Comparison of ENCODE assay signal across 24 cellular contexts in genomic region chr22:35997438-35997837, GRCh38. TPM values are rescaled to one million over a fixed set of nuclear protein-coding genes. Genes with fewer than 3 reads are reported as not detected.
DNase-seq lines count a peak whose midpoint lies in the region; ATAC-seq, FAIRE-seq and TF ChIP-seq lines count a peak whose summit lies in the region.
"Had no signal": no experiment of that assay in that cellular context is flagged by ENCODE, and none has a peak within 500 bp of the region (broad histone marks: within the 10 kb centered on the region; RNA-seq: fewer than 3 reads in every experiment).

No MANE protein-coding gene starts in this region.

- in situ Hi-C loops in HepG2 (cut with HindIII; ENCODE audit: extremely low pct_ligation_motif_present, low pct_unique_long_range_greater_than_20kb) (no loop called here), ACHN (cut with HindIII; ENCODE audit: low pct_ligation_motif_present, low pct_unique_long_range_greater_than_20kb, low sequenced_read_pairs) (no loop called here)

- H4K20me1 ChIP-seq in HepG2 (ENCODE audit: insufficient read depth, low read length), result no peaks in the 10 kb centered on the region

- no peaks in the 10 kb centered on the region for H3K36me3 ChIP-seq in heart left ventricle
- peaks cover 0 to 5% of the 10 kb centered on the region in 2 experiments; a peak in 1 of 5 replicates for H3K36me3 ChIP-seq in HepG2 (replicated peaks in 1 of 2; ENCODE audit: control insufficient read depth in 1 of 2, insufficient read depth in 2 of 2, low read length in 2 of 2)
- H3K36me3 ChIP-seq in vagina, result no peaks in the 10 kb centered on the region

- 48 to 66% (median 55%) methylated on average over 3 of the region's 3 CpGs for WGBS in heart left ventricle, 4 donors
- 96% methylated on average over 3 of the region's 3 CpGs for WGBS in HepG2 (ENCODE audit: low lambda C conversion rate)

- ATAC-seq in heart left ventricle (peak in 2 of 4 donors; percentile 31 to 58), Right ventricle myocardium inferior (no peak), HepG2 (peak; percentile 38; the same call in 2 of the 3 replicates), GM18870 (IDR thresholded peaks at IDR 0.05; ENCODE audit: unreplicated experiment) (no peak)
- ATAC-seq: activated T-cell treated with anti-CD3 and anti-CD28 coated beads, Interleukin-2, amount 50 U/mL, for 4 hours; effector memory CD8-positive, alpha-beta T cell; sciatic nerve had no signal

- TF ChIP-seq EP300 in HepG2 (IDR thresholded peaks at IDR 0.05; ENCODE audit: low read depth in 2 of 2, low read length in 2 of 2), result no peak
- no peak for TF ChIP-seq EP300 in HepG2 (CRISPR knock-in tag; IDR thresholded peaks at IDR 0.05; ENCODE audit: borderline replicate concordance)

- H3K9ac ChIP-seq in HepG2 (ENCODE audit: insufficient read depth, low read depth, low read length), result no peak overlapping the region

- no peak overlapping the region for H2AFZ ChIP-seq in HepG2 (ENCODE audit: low read length)
- H2AFZ ChIP-seq: PC-9 had no signal

- H3K4me1 Mint-ChIP-seq in chondrocyte (ENCODE audit: low read depth), result peaks cover 73% of the 10 kb centered on the region
- H3K4me1 Mint-ChIP-seq: activated CD4-positive, alpha-beta memory T cell treated with anti-CD3 and anti-CD28 coated beads, Interleukin-2, amount 10 ng/mL, durations not matched to agents 7 days and 5 days had no signal

- no peak overlapping the region for H3K4me2 ChIP-seq in HepG2 (ENCODE audit: low read depth, low read length)
- H3K4me2 ChIP-seq: PC-9 had no signal

- no peak overlapping the region for H3K4me3 Mint-ChIP-seq in chondrocyte (ENCODE audit: unreplicated experiment)
- H3K4me3 Mint-ChIP-seq: activated CD4-positive, alpha-beta memory T cell treated with anti-CD3 and anti-CD28 coated beads, Interleukin-2, amount 10 ng/mL, durations not matched to agents 7 days and 5 days; activated naive CD8-positive, alpha-beta T cell; activated T-cell treated with anti-CD3 and anti-CD28 coated beads, Interleukin-2, amount 50 U/mL, for 4 hours; CD14-positive monocyte; effector memory CD8-positive, alpha-beta T cell had no signal

- TF ChIP-seq RAD21 in HepG2 (CRISPR knock-in tag; IDR thresholded peaks at IDR 0.05), result no peak

- peaks cover 1% of the 10 kb centered on the region for H3K36me3 Mint-ChIP-seq in chondrocyte (ENCODE audit: low read depth)
- H3K36me3 Mint-ChIP-seq: activated naive CD8-positive, alpha-beta T cell; CD14-positive monocyte had no signal

- H3K4me3 ChIP-seq in heart left ventricle (no peak overlapping the region), HepG2 (replicated peaks in 1 of 3; ENCODE audit: insufficient read depth in 1 of 3, low read depth in 2 of 3, low read length in 3 of 3) (no peak overlapping the region), vagina (no peak overlapping the region)
- H3K4me3 ChIP-seq: PC-9 had no signal

- CTCF ChIA-PET in HepG2 (lab: Yijun Ruan, JAX; ENCODE audit: low intra/inter-chr PET ratio, low total read pairs), result no interaction called here

- TF ChIP-seq CTCF in heart left ventricle (IDR thresholded peaks at IDR 0.05) (no peak), chondrocyte (IDR thresholded peaks at IDR 0.05) (no peak), HepG2 (CRISPR knock-in tag; IDR thresholded peaks at IDR 0.05) (no peak), vagina (IDR thresholded peaks at IDR 0.05) (no peak)

- FAIRE-seq in HepG2 (lab: Jason Lieb, UNC), result no peak
- FAIRE-seq: keratinocyte had no signal

- intact Hi-C loops in heart left ventricle (cut with DNase I) (no loop called here), Right ventricle myocardium inferior (cut with DNase I) (no loop called here), HepG2 (cut with micrococcal nuclease; ENCODE audit: unreplicated experiment) (no loop called here), vagina (cut with DNase I) (no loop called here)

- DNase-seq in heart left ventricle (peak in 1 of 5 donors; percentile 21), Right ventricle myocardium inferior (ENCODE audit: missing footprints) (no peak), chondrocyte (ENCODE audit: low spot score) (no peak), HepG2 (ENCODE audit: low spot score) (no peak), vagina (ENCODE audit: extremely low spot score in 2 of 2) (no peak), pons (ENCODE audit: low spot score) (no peak), ACHN (no peak)
- DNase-seq: activated CD4-positive, alpha-beta memory T cell treated with anti-CD3 and anti-CD28 coated beads, Interleukin-2, amount 10 ng/mL, durations not matched to agents 7 days and 5 days; activated T-cell treated with anti-CD3 and anti-CD28 coated beads, Interleukin-2, amount 50 U/mL, for 4 hours; central memory CD4-positive, alpha-beta T cell; DMS53; effector memory CD8-positive, alpha-beta T cell; midbrain; NCI-H2081 treated with DMSO at 0.1 percent for 48 hours; NCI-H69; PC-9; stimulated activated CD4-positive, alpha-beta T cell treated with anti-CD3 and anti-CD28 coated beads, Interleukin-4, amount 100 ng/mL, for 1 hour; stimulated activated CD8-positive, alpha-beta memory T cell treated with anti-CD3 and anti-CD28 coated beads, Interleukin-4, amount 100 ng/mL, for 48 hours had no signal

- H3K79me2 ChIP-seq in HepG2 (ENCODE audit: insufficient read depth, low read length), result peaks cover 9% of the 10 kb centered on the region

- no peaks in the 10 kb centered on the region for H3K9me3 Mint-ChIP-seq in chondrocyte (ENCODE audit: low read depth)
- H3K9me3 Mint-ChIP-seq: activated CD4-positive, alpha-beta memory T cell treated with anti-CD3 and anti-CD28 coated beads, Interleukin-2, amount 10 ng/mL, durations not matched to agents 7 days and 5 days; activated T-cell treated with anti-CD3 and anti-CD28 coated beads, Interleukin-2, amount 50 U/mL, for 4 hours; CD14-positive monocyte; effector memory CD8-positive, alpha-beta T cell had no signal

- H3K27ac Mint-ChIP-seq in chondrocyte (ENCODE audit: unreplicated experiment), result peak overlapping the region; percentile 79
- H3K27ac Mint-ChIP-seq: activated CD4-positive, alpha-beta memory T cell treated with anti-CD3 and anti-CD28 coated beads, Interleukin-2, amount 10 ng/mL, durations not matched to agents 7 days and 5 days; activated naive CD8-positive, alpha-beta T cell; CD14-positive monocyte; effector memory CD8-positive, alpha-beta T cell had no signal

- H3K27me3 ChIP-seq in heart left ventricle (no peaks in the 10 kb centered on the region), HepG2 (ENCODE audit: control insufficient read depth in 1 of 2, insufficient read depth in 2 of 2, low read length in 2 of 2) (no peaks in the 10 kb centered on the region), vagina (no peaks in the 10 kb centered on the region)

- H3K4me1 ChIP-seq in heart left ventricle (peaks cover 3 to 64% (median 33%) of the 10 kb centered on the region in 12 donors), HepG2 (ENCODE audit: insufficient read depth, low read length) (peaks cover 40% of the 10 kb centered on the region), vagina (peaks cover 56% of the 10 kb centered on the region)

- no TSS peak for BruUV-seq in HepG2 (replicated peaks; lab: Mats Ljungman, UMichigan)

- H3K9me3 ChIP-seq in heart left ventricle (peaks cover 0 to 4% (median 0%) of the 10 kb centered on the region in 12 donors), HepG2 (ENCODE audit: low read length) (no peaks in the 10 kb centered on the region), vagina (no peaks in the 10 kb centered on the region)

- H3K27me3 Mint-ChIP-seq in chondrocyte (ENCODE audit: low read depth), result no peaks in the 10 kb centered on the region

- H3K27ac ChIP-seq in heart left ventricle, result peak overlapping the region in 9 of 12 donors; percentile 14 to 82 (median 79)
- no peak overlapping the region for H3K27ac ChIP-seq in HepG2 (ENCODE audit: extremely low read length, insufficient read depth, low read length)
- peak overlapping the region; percentile 81 for H3K27ac ChIP-seq in vagina
- H3K27ac ChIP-seq: VCaP had no signal

- TF ChIP-seq POLR2A in heart left ventricle (IDR thresholded peaks at IDR 0.05), result no peak
- TF ChIP-seq POLR2A in HepG2 (IDR thresholded peaks at IDR 0.05; ENCODE audit: insufficient read depth in 1 of 2, low read depth in 2 of 2, low read length in 2 of 2), result no peak
- no peak for TF ChIP-seq POLR2A in vagina (IDR thresholded peaks at IDR 0.05)

- POLR2A ChIA-PET in HepG2 (lab: Yijun Ruan, JAX), result interaction anchor here (0.8 kb wide), 1 partner anchor 18 kb away, joined by 3 read pairs; no protein-coding TSS in a partner anchor

TF ChIP-seq in HepG2, 621 proteins besides CTCF, POLR2A, EP300 and RAD21:
- TF ChIP-seq ZNF7 (CRISPR knock-in tag; IDR thresholded peaks at IDR 0.05) (0 out of 2 replicates have a peak, but pooled peaks have one; percentile 2), SCMH1 (CRISPR knock-in tag; IDR thresholded peaks at IDR 0.05; ENCODE audit: borderline replicate concordance) (no peak)

RNA-seq across cellular contexts. Expression of gene RBFOX2, which starts 31.2 kb away (rescaled TPM):
- total RNA-seq in heart left ventricle, result 100 to 1,000 TPM in 1 of 9 donors, 10 to 100 TPM in 8; 71.0 to 102 (median 84.8) TPM
- polyA plus RNA-seq in heart left ventricle, result 10 to 100 TPM; 31.0 to 41.0 TPM
- 84.4 TPM for total RNA-seq in Right ventricle myocardium inferior
- total RNA-seq in chondrocyte, result 140 to 148 TPM (median 147 TPM) in 3 replicates
- 36.9 and 37.3 TPM in 2 replicates for total RNA-seq in HepG2 (2016; rRNA removed; fragmentation: Illumina TruSeq; extraction: Trizol)
- total RNA-seq in HepG2 (2016; cell fraction: cytosol; rRNA removed; fragmentation: Illumina TruSeq; extraction: Trizol; ENCODE audit: low read depth), result 4.1 and 5.4 TPM in 2 replicates
- total RNA-seq in HepG2 (2016; cell fraction: insoluble cytoplasmic fraction; rRNA removed; fragmentation: Illumina TruSeq; extraction: Trizol), result 29.4 and 37.9 TPM in 2 replicates
- 12.7 and 14.1 TPM in 2 replicates for total RNA-seq in HepG2 (2016; cell fraction: membrane; rRNA removed; fragmentation: Illumina TruSeq; extraction: Trizol)
- 40.3 and 46.5 TPM in 2 replicates for total RNA-seq in HepG2 (2016; cell fraction: nucleus; rRNA removed; fragmentation: Illumina TruSeq; extraction: Trizol)
- 39.8 and 40.4 TPM in 2 replicates for polyA plus RNA-seq in HepG2 (2011; rRNA removed)
- polyA plus RNA-seq in HepG2 (2011; cell fraction: cytosol; rRNA removed), result 32.4 and 33.2 TPM in 2 replicates
- 47.0 and 52.8 TPM in 2 replicates for polyA plus RNA-seq in HepG2 (2011; cell fraction: nucleus; rRNA removed)
- 25.9 and 28.2 TPM in 2 replicates for polyA plus RNA-seq in HepG2 (2012)
- polyA plus RNA-seq in HepG2 (2016; cell fraction: cytosol; fragmentation: Illumina TruSeq; extraction: Trizol; ENCODE audit: low read depth), result 3.8 and 4.4 TPM in 2 replicates
- 27.0 and 32.5 TPM in 2 replicates for polyA plus RNA-seq in HepG2 (2016; cell fraction: insoluble cytoplasmic fraction; fragmentation: Illumina TruSeq; extraction: Trizol; ENCODE audit: low read depth)
- polyA plus RNA-seq in HepG2 (2016; cell fraction: membrane; fragmentation: Illumina TruSeq; extraction: Trizol; ENCODE audit: low read depth), result 6.8 and 8.3 TPM in 2 replicates
- polyA plus RNA-seq in HepG2 (2016; cell fraction: nucleus; fragmentation: Illumina TruSeq; extraction: Trizol; ENCODE audit: insufficient read depth, low read depth), result 34.2 and 36.8 TPM in 2 replicates
- 64.1 and 120 TPM in 2 replicates for polyA minus RNA-seq in HepG2 (2011; rRNA and poly(A)+ RNA removed; ENCODE audit: low replicate concordance)
- 20.7 and 23.3 TPM in 2 replicates for polyA minus RNA-seq in HepG2 (2011; cell fraction: cytosol; rRNA and poly(A)+ RNA removed)
- 58.3 and 60.9 TPM in 2 replicates for polyA minus RNA-seq in HepG2 (2011; cell fraction: nucleus; rRNA and poly(A)+ RNA removed)
- total RNA-seq in vagina, result 70.0 TPM
- polyA plus RNA-seq: CD14-positive monocyte had no signal
